Comparison of ENCODE assay signal across 15 cellular contexts in the genomic region with DNA sequence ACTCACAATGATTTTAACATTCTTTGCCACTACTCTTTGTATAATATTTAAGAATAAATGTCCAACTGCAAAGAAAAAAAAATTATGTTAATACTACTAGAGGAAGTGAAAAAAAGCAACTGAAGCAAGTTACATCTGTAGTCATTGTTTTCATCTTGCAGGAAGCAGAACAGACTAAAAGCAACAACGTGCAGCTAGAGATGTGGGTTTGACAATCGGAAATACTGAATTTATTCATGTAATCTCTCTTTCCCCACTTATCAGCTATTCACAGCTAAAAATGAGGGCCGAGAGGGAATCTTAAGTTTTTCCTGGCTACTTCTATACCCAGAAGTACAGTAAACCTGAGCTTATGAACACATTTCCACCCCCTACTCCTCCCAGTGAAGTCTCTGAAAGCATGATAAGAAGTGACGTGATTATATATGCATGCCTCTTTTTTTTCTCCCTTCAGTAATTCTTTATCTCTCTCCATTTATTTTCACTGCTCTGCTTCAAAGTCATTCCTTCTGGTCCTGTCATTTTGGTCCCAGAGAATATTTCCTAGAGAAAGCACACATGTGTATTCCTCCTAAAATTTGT.
DNase-seq lines count a peak whose midpoint lies in the region; ATAC-seq and TF ChIP-seq lines count a peak whose summit lies in the region.
"Had no signal": no experiment of that assay in that cellular context is flagged by ENCODE, and none has a peak within 500 bp of the region (broad histone marks: within the 10 kb centered on the region; RNA-seq: fewer than 3 reads in every experiment).

No MANE protein-coding gene starts in this region.

- intact Hi-C loops in activated CD4-positive, alpha-beta memory T cell treated with anti-CD3 and anti-CD28 coated beads for 36 hours (cut with micrococcal nuclease), result no loop called here
- intact Hi-C loops in OCI-LY7 (cut with micrococcal nuclease; ENCODE audit: unreplicated experiment), result loop anchor here (10.0 kb wide), 1 partner anchor 614 kb away; a partner anchor contains a TSS

- WGBS in H9 (ENCODE audit: extremely low coverage, insufficient read length, low lambda C conversion rate), result no CpG with 5 or more reads among the region's 4 CpGs

- no peak overlapping the region for H2BK20ac ChIP-seq in H9 (ENCODE audit: low read depth, low read length, poor library complexity, severe bottlenecking)

- H3K18ac ChIP-seq in H9 (ENCODE audit: insufficient read length, low read depth, low read length), result no peak overlapping the region

- H3K36me3 ChIP-seq in OCI-LY7 (ENCODE audit: insufficient read depth, low read length) (no peaks in the 10 kb centered on the region), Peyer's patch (no peaks in the 10 kb centered on the region)
- H3K36me3 ChIP-seq: cardiac muscle cell, pancreas, upper lobe of left lung had no signal

- H3K9me2 ChIP-seq in OCI-LY7 (ENCODE audit: insufficient read depth, low read length), result no peaks in the 10 kb centered on the region

- H4K5ac ChIP-seq in H9 (ENCODE audit: insufficient read length, low read depth, low read length), result no peak overlapping the region

- ATAC-seq in omental fat pad (ENCODE audit: low FRiP score) (peak; percentile 25), HG02588 (IDR thresholded peaks at IDR 0.05; ENCODE audit: unreplicated experiment) (no peak)
- ATAC-seq: pancreas had no signal

- no peaks in the 10 kb centered on the region for H3K27me3 ChIP-seq in H9 (ENCODE audit: insufficient read depth, low read length)
- no peaks in the 10 kb centered on the region for H3K27me3 ChIP-seq in Peyer's patch
- H3K27me3 ChIP-seq: pancreas, upper lobe of left lung had no signal

- H3K4me2 ChIP-seq in OCI-LY7 (ENCODE audit: low read length) (peak overlapping the region; percentile 58), H9 (ENCODE audit: insufficient read depth, insufficient read length, low read length) (no peak overlapping the region)

- no peak overlapping the region for H2AK5ac ChIP-seq in H9 (ENCODE audit: insufficient read length, low read length)

- H3K23me2 ChIP-seq in H9 (ENCODE audit: insufficient read length, low read depth, low read length, poor library complexity, severe bottlenecking), result no peaks in the 10 kb centered on the region

- H2BK12ac ChIP-seq in H9 (ENCODE audit: insufficient read length, low read depth, low read length), result no peak overlapping the region

- peaks cover 37% of the 10 kb centered on the region for H3K4me1 ChIP-seq in OCI-LY7 (ENCODE audit: insufficient read depth, low read length, poor library complexity, severe bottlenecking)
- H3K4me1 ChIP-seq in H9 (ENCODE audit: insufficient read depth, low read length), result peaks cover 2% of the 10 kb centered on the region; the same call in 1 of the 2 replicates
- no peaks in the 10 kb centered on the region for H3K4me1 ChIP-seq in Peyer's patch
- H3K4me1 ChIP-seq: pancreas had no signal

- CTCF ChIA-PET in activated CD4-positive, alpha-beta memory T cell treated with anti-CD3 and anti-CD28 coated beads for 36 hours (lab: Charles Lee), result interaction anchor here (1.1 to 3.8 kb wide), 2 partner anchors 70 to 170 kb away, joined by 3 to 12 read pairs; no protein-coding TSS in a partner anchor
- CTCF ChIA-PET in activated CD4-positive, alpha-beta memory T cell treated with anti-CD3 and anti-CD28 coated beads, Interleukin-2, amount 10 ng/mL, durations not matched to agents 7 days and 5 days (lab: Charles Lee), result no interaction called here
- CTCF ChIA-PET in OCI-LY7 (lab: Charles Lee; ENCODE audit: unreplicated experiment), result no interaction called here

- no peak for TF ChIP-seq POLR2A in Peyer's patch (IDR thresholded peaks at IDR 0.05)

- H2BK15ac ChIP-seq in H9 (ENCODE audit: low read depth, low read length), result no peak overlapping the region

- peak overlapping the region; percentile 37 for H3K4me3 ChIP-seq in OCI-LY7 (ENCODE audit: low read depth, low read length, poor library complexity, severe bottlenecking)
- peak overlapping the region in 1 of 4 donors; percentile 25 for H3K4me3 ChIP-seq in Peyer's patch
- H3K4me3 ChIP-seq: cardiac muscle cell, pancreas, upper lobe of left lung had no signal

- H3K9me3 ChIP-seq in OCI-LY7 (ENCODE audit: low read length) (no peaks in the 10 kb centered on the region), H9 (ENCODE audit: control insufficient read depth, low read depth, low read length) (no peaks in the 10 kb centered on the region), Peyer's patch (no peaks in the 10 kb centered on the region)
- H3K9me3 ChIP-seq: pancreas, upper lobe of left lung had no signal

- H3K27ac ChIP-seq in OCI-LY7 (ENCODE audit: low read depth, low read length, poor library complexity, severe bottlenecking), result peak overlapping the region; percentile 73
- no peak overlapping the region for H3K27ac ChIP-seq in H9 (ENCODE audit: insufficient read length, low read depth, low read length)
- peak overlapping the region in 2 of 4 donors; percentile 13 to 29 for H3K27ac ChIP-seq in Peyer's patch
- H3K27ac ChIP-seq: cardiac muscle cell, pancreas, upper lobe of left lung had no signal

- H3K27ac Mint-ChIP-seq in activated CD4-positive, alpha-beta memory T cell treated with anti-CD3 and anti-CD28 coated beads for 36 hours, result peak overlapping the region; percentile 11
- no peak overlapping the region for H3K27ac Mint-ChIP-seq in activated CD4-positive, alpha-beta memory T cell treated with anti-CD3 and anti-CD28 coated beads, Interleukin-2, amount 10 ng/mL, durations not matched to agents 7 days and 5 days
- H3K27ac Mint-ChIP-seq in activated naive CD8-positive, alpha-beta T cell treated with anti-CD3 and anti-CD28 coated beads for 36 hours, result peak overlapping the region; percentile 87
- no peak overlapping the region for H3K27ac Mint-ChIP-seq in H9

- no peaks in the 10 kb centered on the region for H3K9me3 Mint-ChIP-seq in activated CD4-positive, alpha-beta memory T cell treated with anti-CD3 and anti-CD28 coated beads for 36 hours
- no peaks in the 10 kb centered on the region for H3K9me3 Mint-ChIP-seq in activated CD4-positive, alpha-beta memory T cell treated with anti-CD3 and anti-CD28 coated beads, Interleukin-2, amount 10 ng/mL, durations not matched to agents 7 days and 5 days
- H3K9me3 Mint-ChIP-seq in activated naive CD8-positive, alpha-beta T cell treated with anti-CD3 and anti-CD28 coated beads for 36 hours, result peaks cover 2% of the 10 kb centered on the region
- H3K9me3 Mint-ChIP-seq in H9, result no peaks in the 10 kb centered on the region

- no peak overlapping the region for H2BK120ac ChIP-seq in H9 (ENCODE audit: low read depth, low read length, poor library complexity, severe bottlenecking)

- no peak overlapping the region for H4K8ac ChIP-seq in H9 (replicated peaks; ENCODE audit: insufficient read length, low read depth, low read length)

- H3K4me1 Mint-ChIP-seq in activated CD4-positive, alpha-beta memory T cell treated with anti-CD3 and anti-CD28 coated beads for 36 hours (ENCODE audit: low read depth), result peaks cover 45% of the 10 kb centered on the region
- peaks cover 31% of the 10 kb centered on the region for H3K4me1 Mint-ChIP-seq in activated CD4-positive, alpha-beta memory T cell treated with anti-CD3 and anti-CD28 coated beads, Interleukin-2, amount 10 ng/mL, durations not matched to agents 7 days and 5 days
- peaks cover 57% of the 10 kb centered on the region for H3K4me1 Mint-ChIP-seq in activated naive CD8-positive, alpha-beta T cell treated with anti-CD3 and anti-CD28 coated beads for 36 hours
- H3K4me1 Mint-ChIP-seq in H9, result peaks cover 19 to 21% of the 10 kb centered on the region in 2 experiments

- no peak overlapping the region for H3K9ac ChIP-seq in H9 (ENCODE audit: extremely low read depth, insufficient read length, low read length)

- H3K14ac ChIP-seq in H9 (ENCODE audit: insufficient read depth, low read length), result no peak overlapping the region

- H2AFZ ChIP-seq in OCI-LY7 (ENCODE audit: low read length) (peak overlapping the region; percentile 96), H9 (ENCODE audit: low read length) (no peak overlapping the region)

- H3K27me3 Mint-ChIP-seq in activated CD4-positive, alpha-beta memory T cell treated with anti-CD3 and anti-CD28 coated beads for 36 hours, result no peaks in the 10 kb centered on the region
- peaks cover 22% of the 10 kb centered on the region for H3K27me3 Mint-ChIP-seq in activated CD4-positive, alpha-beta memory T cell treated with anti-CD3 and anti-CD28 coated beads, Interleukin-2, amount 10 ng/mL, durations not matched to agents 7 days and 5 days
- H3K27me3 Mint-ChIP-seq in activated naive CD8-positive, alpha-beta T cell treated with anti-CD3 and anti-CD28 coated beads for 36 hours, result no peaks in the 10 kb centered on the region
- no peaks in the 10 kb centered on the region; the same call in 1 of the 2 replicates for H3K27me3 Mint-ChIP-seq in H9 (ENCODE audit: low read depth)

- no peak overlapping the region for H2BK5ac ChIP-seq in H9 (ENCODE audit: insufficient read length, low read length)

- no peaks in the 10 kb centered on the region for H3K79me1 ChIP-seq in H9 (ENCODE audit: insufficient read depth, low read depth, low read length, poor library complexity, severe bottlenecking)

- TF ChIP-seq CTCF in OCI-LY7 (conservative IDR thresholded peaks at IDR 0.05; ENCODE audit: low read length) (no peak), omental fat pad (IDR thresholded peaks at IDR 0.05) (no peak), H9 (conservative IDR thresholded peaks at IDR 0.05) (no peak), Peyer's patch (IDR thresholded peaks at IDR 0.05) (no peak)

- POLR2A ChIA-PET in activated CD4-positive, alpha-beta memory T cell treated with anti-CD3 and anti-CD28 coated beads for 36 hours (lab: Charles Lee), result no interaction called here
- POLR2A ChIA-PET in activated CD4-positive, alpha-beta memory T cell treated with anti-CD3 and anti-CD28 coated beads, Interleukin-2, amount 10 ng/mL, durations not matched to agents 7 days and 5 days (lab: Charles Lee), result no interaction called here
- POLR2A ChIA-PET in OCI-LY7 (lab: Charles Lee), result interaction anchor here (0.6 to 3.2 kb wide), 9 partner anchors 11 to 205 kb away, joined by 3 to 20 read pairs (median 3); no protein-coding TSS in a partner anchor

- DNase-seq in activated CD4-positive, alpha-beta memory T cell treated with anti-CD3 and anti-CD28 coated beads for 36 hours, result no peak
- no peak for DNase-seq in activated CD4-positive, alpha-beta memory T cell treated with anti-CD3 and anti-CD28 coated beads, Interleukin-2, amount 10 ng/mL, durations not matched to agents 7 days and 5 days
- DNase-seq in OCI-LY7 (ENCODE audit: low spot score) (peak; percentile 79), omental fat pad (ENCODE audit: low spot score) (no peak), H9 (no peak), Peyer's patch (no peak)
- no peak for DNase-seq in activated naive CD8-positive, alpha-beta T cell treated with anti-CD3 and anti-CD28 coated beads for 36 hours
- DNase-seq: COR-L47; effector CD4-positive, alpha-beta T cell; H7; pancreas; stimulated activated CD4-positive, alpha-beta T cell treated with anti-CD3 and anti-CD28 coated beads, Interleukin-4, amount 100 ng/mL, for 24 hours; upper lobe of left lung had no signal

- no peaks in the 10 kb centered on the region for H3K79me2 ChIP-seq in OCI-LY7 (ENCODE audit: insufficient read depth, low read depth, low read length)
- H3K79me2 ChIP-seq in H9 (ENCODE audit: insufficient read depth, low read length), result no peaks in the 10 kb centered on the region

- no peak overlapping the region for H3K4ac ChIP-seq in H9 (ENCODE audit: low read depth, low read length)

- H4K20me1 ChIP-seq in OCI-LY7 (ENCODE audit: insufficient read depth, low read length), result no peaks in the 10 kb centered on the region
- H4K20me1 ChIP-seq in H9 (ENCODE audit: control insufficient read depth, insufficient read depth, insufficient read length), result no peaks in the 10 kb centered on the region

- H3T11ph ChIP-seq in H9 (ENCODE audit: low read length), result no peak overlapping the region

- no peak overlapping the region for H3K4me3 Mint-ChIP-seq in activated CD4-positive, alpha-beta memory T cell treated with anti-CD3 and anti-CD28 coated beads for 36 hours
- H3K4me3 Mint-ChIP-seq in activated CD4-positive, alpha-beta memory T cell treated with anti-CD3 and anti-CD28 coated beads, Interleukin-2, amount 10 ng/mL, durations not matched to agents 7 days and 5 days, result no peak overlapping the region
- H3K4me3 Mint-ChIP-seq in activated naive CD8-positive, alpha-beta T cell treated with anti-CD3 and anti-CD28 coated beads for 36 hours, result peak overlapping the region; percentile 68
- no peak overlapping the region for H3K4me3 Mint-ChIP-seq in H9

- no peak overlapping the region for H3K56ac ChIP-seq in H9 (ENCODE audit: insufficient read length, low read depth, low read length)

- no peak overlapping the region for H4K91ac ChIP-seq in H9 (ENCODE audit: insufficient read length, low read depth, low read length)

- no peak overlapping the region for H3K23ac ChIP-seq in H9 (ENCODE audit: insufficient read length, low read depth, low read length)

- peaks cover 8% of the 10 kb centered on the region for H3K36me3 Mint-ChIP-seq in activated CD4-positive, alpha-beta memory T cell treated with anti-CD3 and anti-CD28 coated beads for 36 hours
- H3K36me3 Mint-ChIP-seq in activated CD4-positive, alpha-beta memory T cell treated with anti-CD3 and anti-CD28 coated beads, Interleukin-2, amount 10 ng/mL, durations not matched to agents 7 days and 5 days (ENCODE audit: low read depth), result no peaks in the 10 kb centered on the region
- peaks cover 9% of the 10 kb centered on the region for H3K36me3 Mint-ChIP-seq in activated naive CD8-positive, alpha-beta T cell treated with anti-CD3 and anti-CD28 coated beads for 36 hours
- H3K36me3 Mint-ChIP-seq in H9 (ENCODE audit: insufficient read depth in 1 of 3, low read depth in 3 of 3), result no peaks in the 10 kb centered on the region

- BruUV-seq in OCI-LY7 (replicated peaks; lab: Mats Ljungman, UMichigan), result no TSS peak

Comparison
In these comparisons a context has a peak if more than half of its experiments do, and no peak if none do; other contexts are left out.
1. H3K27ac Mint-ChIP-seq: peak in activated CD4-positive, alpha-beta memory T cell treated with anti-CD3 and anti-CD28 coated beads for 36 hours (single experiment) and activated naive CD8-positive, alpha-beta T cell treated with anti-CD3 and anti-CD28 coated beads for 36 hours (single experiment); none in activated CD4-positive, alpha-beta memory T cell treated with anti-CD3 and anti-CD28 coated beads, Interleukin-2, amount 10 ng/mL, durations not matched to agents 7 days and 5 days (single experiment) and H9 (0 of 3).